In the genomic region with DNA sequence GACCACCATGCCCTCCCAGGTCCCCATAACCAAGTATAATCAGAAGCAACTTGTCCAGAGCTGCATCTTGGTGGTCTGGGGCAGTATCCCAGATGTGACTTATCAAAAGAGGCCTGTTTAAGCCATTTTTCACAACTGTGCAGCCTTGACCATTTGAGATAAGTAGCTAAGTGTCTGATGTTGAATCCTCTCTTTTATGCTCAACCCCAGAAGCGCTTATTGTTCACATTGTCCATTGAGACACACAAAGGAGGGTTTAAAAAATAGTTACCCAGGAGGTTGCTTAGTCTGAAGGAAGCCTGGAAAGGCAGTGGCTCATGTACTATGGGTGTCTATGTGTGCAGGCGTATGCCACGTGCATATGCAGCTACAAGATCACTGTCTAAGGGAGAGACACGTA, we compare ENCODE assay signal across 32 cellular contexts. TPM values are rescaled to one million over a fixed set of nuclear protein-coding genes. Genes with fewer than 3 reads are reported as not detected.
"Had no signal": no experiment of that assay in that cellular context is flagged by ENCODE, and none has a peak within 500 bp of the region (broad histone marks: within the 10 kb centered on the region; RNA-seq: fewer than 3 reads in every experiment).

No MANE protein-coding gene starts in this region.

- H3K4me3 Mint-ChIP-seq: activated naive CD4-positive, alpha-beta T cell treated with anti-CD3 and anti-CD28 coated beads for 36 hours; activated naive CD8-positive, alpha-beta T cell treated with anti-CD3 and anti-CD28 coated beads for 36 hours; activated T-helper 1 cell treated with anti-CD3 and anti-CD28 coated beads, Interleukin-12 subunit alpha, Interleukin-12 subunit beta, Interleukin-2, Interleukin-4 antibody, amounts not matched to agents 30 ng/mL and 10 ng/mL and 1 ng/mL, durations not matched to agents 14 hours and 24 hours and 36 hours; brain; dendritic cell treated with granulocyte-macrophage colony-stimulating factor and Interleukin-4, amounts not matched to agents 40 ng/mL and 50 ng/mL, for 4 days; nephron; stimulated activated naive B cell treated with anti-CD40 and anti-IgM and Interleukin-4, amounts not matched to agents 10 μg/mL and 1 μg/mL and 100 μg/mL, for 72 hours; T-helper 17 cell had no signal

- H3K4me1 ChIP-seq: adrenal gland, ascending aorta, esophagus muscularis mucosa, foreskin keratinocyte, heart right ventricle, psoas muscle, right atrium auricular region had no signal

- H3K9me3 ChIP-seq: adrenal gland, ascending aorta, esophagus muscularis mucosa, neutrophil, ovary, psoas muscle, right atrium auricular region, thoracic aorta, upper lobe of left lung had no signal

- H3K27ac Mint-ChIP-seq: activated naive CD4-positive, alpha-beta T cell treated with anti-CD3 and anti-CD28 coated beads for 36 hours; activated naive CD8-positive, alpha-beta T cell treated with anti-CD3 and anti-CD28 coated beads for 36 hours; activated T-helper 1 cell treated with anti-CD3 and anti-CD28 coated beads, Interleukin-12 subunit alpha, Interleukin-12 subunit beta, Interleukin-2, Interleukin-4 antibody, amounts not matched to agents 30 ng/mL and 10 ng/mL and 1 ng/mL, durations not matched to agents 14 hours and 24 hours and 36 hours; brain; dendritic cell treated with granulocyte-macrophage colony-stimulating factor and Interleukin-4, amounts not matched to agents 40 ng/mL and 50 ng/mL, for 4 days; nephron; stimulated activated naive B cell treated with anti-CD40 and anti-IgM and Interleukin-4, amounts not matched to agents 10 μg/mL and 1 μg/mL and 100 μg/mL, for 72 hours; T-helper 17 cell had no signal

- H3K27ac ChIP-seq: adrenal gland, ascending aorta, esophagus muscularis mucosa, foreskin keratinocyte, heart right ventricle, neutrophil, psoas muscle, right atrium auricular region, SK-N-MC, thoracic aorta, upper lobe of left lung, WERI-Rb-1 had no signal

- H3K27me3 ChIP-seq: adrenal gland, ascending aorta, esophagus muscularis mucosa, foreskin keratinocyte, heart right ventricle, neutrophil, ovary, right atrium auricular region, upper lobe of left lung had no signal

- ATAC-seq: activated CD4-positive, CD25-positive, alpha-beta regulatory T cell treated with anti-CD3 and anti-CD28 coated beads, Interleukin-2, amount 50 U/mL, for 24 hours; foreskin keratinocyte; heart right ventricle; left cardiac atrium; psoas muscle; stimulated activated naive B cell treated with anti-CD40 and anti-IgM and Interleukin-4, amounts not matched to agents 10 μg/mL and 1 μg/mL and 100 μg/mL, for 72 hours; T-helper 17 cell had no signal

- H3K36me3 ChIP-seq: adrenal gland, ascending aorta, esophagus muscularis mucosa, heart right ventricle, neutrophil, ovary, right atrium auricular region, thoracic aorta, upper lobe of left lung, WERI-Rb-1 had no signal

- H3K36me3 Mint-ChIP-seq: activated naive CD8-positive, alpha-beta T cell treated with anti-CD3 and anti-CD28 coated beads for 36 hours; brain; stimulated activated naive B cell treated with anti-CD40 and anti-IgM and Interleukin-4, amounts not matched to agents 10 μg/mL and 1 μg/mL and 100 μg/mL, for 72 hours had no signal

- DNase-seq: activated CD4-positive, alpha-beta T cell treated with anti-CD3 and anti-CD28 coated beads for 48 hours; activated CD4-positive, alpha-beta T cell treated with anti-CD3 and anti-CD28 coated beads, Interleukin-2, amount 50 U/mL, for 48 hours; activated CD8-positive, alpha-beta memory T cell treated with anti-CD3 and anti-CD28 coated beads for 24 hours; activated effector memory CD4-positive, alpha-beta T cell treated with anti-CD3 and anti-CD28 coated beads, Interleukin-2, amount 50 U/mL, for 16 hours; activated naive CD4-positive, alpha-beta T cell treated with anti-CD3 and anti-CD28 coated beads for 36 hours; activated naive CD8-positive, alpha-beta T cell treated with anti-CD3 and anti-CD28 coated beads for 36 hours; adrenal gland; effector CD4-positive, alpha-beta T cell; heart right ventricle; left cardiac atrium; mesendoderm; ovary; psoas muscle; stimulated activated CD4-positive, alpha-beta T cell treated with anti-CD3 and anti-CD28 coated beads, Interleukin-15, amount 100 ng/mL, for 24 hours; stimulated activated CD4-positive, alpha-beta T cell treated with anti-CD3 and anti-CD28 coated beads, Interleukin-2, amount 100 ng/mL, for 24 hours; stimulated activated naive B cell treated with anti-CD40 and anti-IgM and Interleukin-4, amounts not matched to agents 10 μg/mL and 1 μg/mL and 100 μg/mL, for 72 hours; T-helper 17 cell; T1000; upper lobe of left lung; WERI-Rb-1 had no signal

- H3K4me1 Mint-ChIP-seq: activated naive CD8-positive, alpha-beta T cell treated with anti-CD3 and anti-CD28 coated beads for 36 hours; brain; stimulated activated naive B cell treated with anti-CD40 and anti-IgM and Interleukin-4, amounts not matched to agents 10 μg/mL and 1 μg/mL and 100 μg/mL, for 72 hours; T-helper 17 cell had no signal

- H3K27me3 Mint-ChIP-seq: activated naive CD8-positive, alpha-beta T cell treated with anti-CD3 and anti-CD28 coated beads for 36 hours; brain; dendritic cell treated with granulocyte-macrophage colony-stimulating factor and Interleukin-4, amounts not matched to agents 40 ng/mL and 50 ng/mL, for 4 days had no signal

- H3K9me3 Mint-ChIP-seq: activated naive CD4-positive, alpha-beta T cell treated with anti-CD3 and anti-CD28 coated beads for 36 hours; activated naive CD8-positive, alpha-beta T cell treated with anti-CD3 and anti-CD28 coated beads for 36 hours; activated T-helper 1 cell treated with anti-CD3 and anti-CD28 coated beads, Interleukin-12 subunit alpha, Interleukin-12 subunit beta, Interleukin-2, Interleukin-4 antibody, amounts not matched to agents 30 ng/mL and 10 ng/mL and 1 ng/mL, durations not matched to agents 14 hours and 24 hours and 36 hours; dendritic cell treated with granulocyte-macrophage colony-stimulating factor and Interleukin-4, amounts not matched to agents 40 ng/mL and 50 ng/mL, for 4 days; nephron; stimulated activated naive B cell treated with anti-CD40 and anti-IgM and Interleukin-4, amounts not matched to agents 10 μg/mL and 1 μg/mL and 100 μg/mL, for 72 hours had no signal

- H3K4me3 ChIP-seq: adrenal gland, ascending aorta, esophagus muscularis mucosa, heart right ventricle, ovary, psoas muscle, right atrium auricular region, SK-N-MC, thoracic aorta, upper lobe of left lung had no signal

RNA-seq across cellular contexts. Expression of gene ENPP6, which starts 27.0 kb away (rescaled TPM):
- total RNA-seq: activated naive CD4-positive, alpha-beta T cell treated with anti-CD3 and anti-CD28 coated beads for 36 hours; ascending aorta; foreskin keratinocyte; right atrium auricular region; T-helper 17 cell had no signal
